36 cellular contexts compared by ENCODE assay signal in the genomic region with DNA sequence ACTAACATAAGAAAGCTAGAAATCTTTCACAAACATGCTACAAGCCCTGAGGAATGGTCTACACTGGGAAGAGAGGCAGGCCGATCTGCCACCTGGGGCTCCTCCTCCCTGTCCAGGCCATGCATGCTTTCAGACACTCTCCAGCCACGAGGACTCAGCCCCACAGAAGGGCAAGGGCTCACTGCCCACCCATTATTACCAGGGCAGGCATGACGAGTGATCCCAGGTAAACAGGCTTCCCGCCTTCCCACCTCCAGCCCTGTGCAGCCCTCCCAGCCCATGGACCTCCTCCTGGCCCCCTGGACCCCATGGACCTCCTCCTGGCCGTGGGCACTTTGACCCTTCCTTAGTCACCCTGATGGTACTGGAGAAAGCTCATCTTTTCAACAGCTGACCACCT.
"Had no signal": no experiment of that assay in that cellular context is flagged by ENCODE, and none has a peak within 500 bp of the region (broad histone marks: within the 10 kb centered on the region; RNA-seq: fewer than 3 reads in every experiment).

No MANE protein-coding gene starts in this region.

- H3K9me3 Mint-ChIP-seq: activated CD4-positive, alpha-beta memory T cell treated with anti-CD3 and anti-CD28 coated beads, Interleukin-2, amount 10 ng/mL, durations not matched to agents 7 days and 5 days; activated naive CD4-positive, alpha-beta T cell treated with anti-CD3 and anti-CD28 coated beads, Interleukin-2, amount 10 ng/mL, durations not matched to agents 7 days and 5 days; activated naive CD4-positive, alpha-beta T cell treated with anti-CD3 and anti-CD28 coated beads, Interleukin-2, amount 50 U/mL, for 24 hours; activated naive CD8-positive, alpha-beta T cell treated with anti-CD3 and anti-CD28 coated beads, Interleukin-2, amount 10 ng/mL, durations not matched to agents 7 days and 5 days; activated T-cell treated with anti-CD3 and anti-CD28 coated beads, Interleukin-2, amount 50 U/mL, for 24 hours; activated T-helper 2 cell treated with anti-CD3 and anti-CD28 coated beads, Interferon-gamma antibody, Interleukin-2, Interleukin-4, amounts not matched to agents 10 μg/mL and 5 μg/mL and 100 μg/mL, durations not matched to agents 14 hours and 24 hours and 36 hours; central memory CD8-positive, alpha-beta T cell; T-helper 2 cell treated with Interferon-gamma antibody and Interleukin-4, amounts not matched to agents 5 μg/mL and 100 μg/mL, for 36 hours; WTC11 had no signal

- H3K4me3 Mint-ChIP-seq: activated CD4-positive, alpha-beta memory T cell treated with anti-CD3 and anti-CD28 coated beads, Interleukin-2, amount 10 ng/mL, durations not matched to agents 7 days and 5 days; activated CD4-positive, alpha-beta T cell treated with anti-CD3 and anti-CD28 coated beads for 36 hours; activated CD8-positive, alpha-beta memory T cell treated with anti-CD3 and anti-CD28 coated beads, Interleukin-2, amount 10 ng/mL, durations not matched to agents 7 days and 5 days; activated CD8-positive, alpha-beta T cell treated with anti-CD3 and anti-CD28 coated beads, Interleukin-2, amount 10 ng/mL, durations not matched to agents 7 days and 5 days; activated naive CD4-positive, alpha-beta T cell treated with anti-CD3 and anti-CD28 coated beads, Interleukin-2, amount 10 ng/mL, durations not matched to agents 7 days and 5 days; activated naive CD4-positive, alpha-beta T cell treated with anti-CD3 and anti-CD28 coated beads, Interleukin-2, amount 50 U/mL, for 24 hours; activated naive CD8-positive, alpha-beta T cell; activated naive CD8-positive, alpha-beta T cell treated with anti-CD3 and anti-CD28 coated beads, Interleukin-2, amount 10 ng/mL, durations not matched to agents 7 days and 5 days; activated naive CD8-positive, alpha-beta T cell treated with anti-CD3 and anti-CD28 coated beads, Interleukin-2, amount 50 U/mL, for 24 hours; activated T-cell treated with anti-CD3 and anti-CD28 coated beads, Interleukin-2, amount 50 U/mL, for 24 hours; brain; central memory CD8-positive, alpha-beta T cell; T-cell; T-helper 2 cell treated with Interferon-gamma antibody and Interleukin-4, amounts not matched to agents 5 μg/mL and 100 μg/mL, for 36 hours; WTC11 had no signal

- DNase-seq: activated CD4-positive, alpha-beta memory T cell treated with anti-CD3 and anti-CD28 coated beads, Interleukin-2, amount 10 ng/mL, durations not matched to agents 7 days and 5 days; activated CD4-positive, alpha-beta T cell treated with anti-CD3 and anti-CD28 coated beads for 1 hour; activated CD4-positive, alpha-beta T cell treated with anti-CD3 and anti-CD28 coated beads for 36 hours; activated CD4-positive, alpha-beta T cell treated with anti-CD3 and anti-CD28 coated beads for 48 hours; activated CD4-positive, alpha-beta T cell treated with anti-CD3 and anti-CD28 coated beads, Interleukin-2, amount 50 U/mL, for 1 hour; activated CD4-positive, alpha-beta T cell treated with anti-CD3 and anti-CD28 coated beads, Interleukin-2, amount 50 U/mL, for 4 hours; activated CD4-positive, CD25-positive, alpha-beta regulatory T cell; activated CD8-positive, alpha-beta memory T cell treated with anti-CD3 and anti-CD28 coated beads for 24 hours; activated CD8-positive, alpha-beta memory T cell treated with anti-CD3 and anti-CD28 coated beads, Interleukin-2, amount 10 ng/mL, durations not matched to agents 7 days and 5 days; activated CD8-positive, alpha-beta memory T cell treated with anti-CD3 and anti-CD28 coated beads, Interleukin-2, amount 50 U/mL, for 48 hours; activated CD8-positive, alpha-beta T cell treated with anti-CD3 and anti-CD28 coated beads, Interleukin-2, amount 10 ng/mL, durations not matched to agents 7 days and 5 days; activated effector memory CD4-positive, alpha-beta T cell treated with Interleukin-2 at 50 U/mL for 16 hours; activated gamma-delta T cell; activated naive CD4-positive, alpha-beta T cell treated with anti-CD3 and anti-CD28 coated beads, Interleukin-2, amount 10 ng/mL, durations not matched to agents 7 days and 5 days; activated naive CD4-positive, alpha-beta T cell treated with Interleukin-2 at 50 U/mL for 16 hours; activated naive CD8-positive, alpha-beta T cell treated with anti-CD3 and anti-CD28 coated beads, Interleukin-2, amount 10 ng/mL, durations not matched to agents 7 days and 5 days; activated naive CD8-positive, alpha-beta T cell treated with anti-CD3 and anti-CD28 coated beads, Interleukin-2, amount 50 U/mL, for 24 hours; activated T-cell treated with anti-CD3 and anti-CD28 coated beads, Interleukin-2, amount 50 U/mL, for 24 hours; activated T-cell treated with anti-CD3 and anti-CD28 coated beads, Interleukin-2, amount 50 U/mL, for 48 hours; amygdala; anterior cingulate cortex; caudate nucleus; T-cell; T-helper 2 cell; T-helper 9 cell had no signal

- H3K4me1 Mint-ChIP-seq: activated CD4-positive, alpha-beta memory T cell treated with anti-CD3 and anti-CD28 coated beads, Interleukin-2, amount 10 ng/mL, durations not matched to agents 7 days and 5 days; activated CD4-positive, alpha-beta T cell treated with anti-CD3 and anti-CD28 coated beads for 36 hours; activated CD8-positive, alpha-beta memory T cell treated with anti-CD3 and anti-CD28 coated beads, Interleukin-2, amount 10 ng/mL, durations not matched to agents 7 days and 5 days; activated naive CD4-positive, alpha-beta T cell treated with anti-CD3 and anti-CD28 coated beads, Interleukin-2, amount 10 ng/mL, durations not matched to agents 7 days and 5 days; activated naive CD4-positive, alpha-beta T cell treated with anti-CD3 and anti-CD28 coated beads, Interleukin-2, amount 50 U/mL, for 24 hours; activated naive CD8-positive, alpha-beta T cell treated with anti-CD3 and anti-CD28 coated beads, Interleukin-2, amount 10 ng/mL, durations not matched to agents 7 days and 5 days; activated naive CD8-positive, alpha-beta T cell treated with anti-CD3 and anti-CD28 coated beads, Interleukin-2, amount 50 U/mL, for 24 hours; central memory CD8-positive, alpha-beta T cell; T-cell had no signal

- H3K27ac Mint-ChIP-seq: activated CD4-positive, alpha-beta memory T cell treated with anti-CD3 and anti-CD28 coated beads, Interleukin-2, amount 10 ng/mL, durations not matched to agents 7 days and 5 days; activated CD4-positive, alpha-beta T cell treated with anti-CD3 and anti-CD28 coated beads for 36 hours; activated CD8-positive, alpha-beta memory T cell treated with anti-CD3 and anti-CD28 coated beads, Interleukin-2, amount 10 ng/mL, durations not matched to agents 7 days and 5 days; activated CD8-positive, alpha-beta T cell treated with anti-CD3 and anti-CD28 coated beads, Interleukin-2, amount 10 ng/mL, durations not matched to agents 7 days and 5 days; activated naive CD4-positive, alpha-beta T cell treated with anti-CD3 and anti-CD28 coated beads, Interleukin-2, amount 10 ng/mL, durations not matched to agents 7 days and 5 days; activated naive CD4-positive, alpha-beta T cell treated with anti-CD3 and anti-CD28 coated beads, Interleukin-2, amount 50 U/mL, for 24 hours; activated naive CD8-positive, alpha-beta T cell; activated naive CD8-positive, alpha-beta T cell treated with anti-CD3 and anti-CD28 coated beads, Interleukin-2, amount 10 ng/mL, durations not matched to agents 7 days and 5 days; activated naive CD8-positive, alpha-beta T cell treated with anti-CD3 and anti-CD28 coated beads, Interleukin-2, amount 50 U/mL, for 24 hours; activated T-cell treated with anti-CD3 and anti-CD28 coated beads, Interleukin-2, amount 50 U/mL, for 24 hours; activated T-helper 2 cell treated with anti-CD3 and anti-CD28 coated beads, Interferon-gamma antibody, Interleukin-2, Interleukin-4, amounts not matched to agents 10 μg/mL and 5 μg/mL and 100 μg/mL, durations not matched to agents 14 hours and 24 hours and 36 hours; brain; T-cell; T-helper 2 cell treated with Interferon-gamma antibody and Interleukin-4, amounts not matched to agents 5 μg/mL and 100 μg/mL, for 36 hours; WTC11 had no signal

- H3K9me3 ChIP-seq: ascending aorta had no signal

- H3K27ac ChIP-seq: ascending aorta, cardiac muscle cell, VCaP had no signal

- H3K27me3 ChIP-seq: ascending aorta, cardiac muscle cell had no signal

- H3K36me3 ChIP-seq: ascending aorta, cardiac muscle cell had no signal

- ATAC-seq: activated CD4-positive, alpha-beta T cell treated with anti-CD3 and anti-CD28 coated beads for 36 hours; activated CD4-positive, CD25-positive, alpha-beta regulatory T cell treated with anti-CD3 and anti-CD28 coated beads, Interleukin-2, amount 50 U/mL, for 24 hours; activated CD8-positive, alpha-beta memory T cell treated with anti-CD3 and anti-CD28 coated beads, Interleukin-2, amount 10 ng/mL, durations not matched to agents 7 days and 5 days; activated CD8-positive, alpha-beta T cell treated with anti-CD3 and anti-CD28 coated beads, Interleukin-2, amount 10 ng/mL, durations not matched to agents 7 days and 5 days; activated naive CD8-positive, alpha-beta T cell treated with anti-CD3 and anti-CD28 coated beads, Interleukin-2, amount 50 U/mL, for 24 hours; T-cell; WTC11 had no signal

- H3K4me3 ChIP-seq: ascending aorta, cardiac muscle cell had no signal

- H3K36me3 Mint-ChIP-seq: activated CD8-positive, alpha-beta memory T cell treated with anti-CD3 and anti-CD28 coated beads, Interleukin-2, amount 10 ng/mL, durations not matched to agents 7 days and 5 days; activated naive CD4-positive, alpha-beta T cell treated with anti-CD3 and anti-CD28 coated beads, Interleukin-2, amount 10 ng/mL, durations not matched to agents 7 days and 5 days; activated naive CD4-positive, alpha-beta T cell treated with anti-CD3 and anti-CD28 coated beads, Interleukin-2, amount 50 U/mL, for 24 hours; activated naive CD8-positive, alpha-beta T cell; activated naive CD8-positive, alpha-beta T cell treated with anti-CD3 and anti-CD28 coated beads, Interleukin-2, amount 10 ng/mL, durations not matched to agents 7 days and 5 days; brain; T-cell; WTC11 had no signal

- H3K4me1 ChIP-seq: ascending aorta had no signal
